In the genomic region with DNA sequence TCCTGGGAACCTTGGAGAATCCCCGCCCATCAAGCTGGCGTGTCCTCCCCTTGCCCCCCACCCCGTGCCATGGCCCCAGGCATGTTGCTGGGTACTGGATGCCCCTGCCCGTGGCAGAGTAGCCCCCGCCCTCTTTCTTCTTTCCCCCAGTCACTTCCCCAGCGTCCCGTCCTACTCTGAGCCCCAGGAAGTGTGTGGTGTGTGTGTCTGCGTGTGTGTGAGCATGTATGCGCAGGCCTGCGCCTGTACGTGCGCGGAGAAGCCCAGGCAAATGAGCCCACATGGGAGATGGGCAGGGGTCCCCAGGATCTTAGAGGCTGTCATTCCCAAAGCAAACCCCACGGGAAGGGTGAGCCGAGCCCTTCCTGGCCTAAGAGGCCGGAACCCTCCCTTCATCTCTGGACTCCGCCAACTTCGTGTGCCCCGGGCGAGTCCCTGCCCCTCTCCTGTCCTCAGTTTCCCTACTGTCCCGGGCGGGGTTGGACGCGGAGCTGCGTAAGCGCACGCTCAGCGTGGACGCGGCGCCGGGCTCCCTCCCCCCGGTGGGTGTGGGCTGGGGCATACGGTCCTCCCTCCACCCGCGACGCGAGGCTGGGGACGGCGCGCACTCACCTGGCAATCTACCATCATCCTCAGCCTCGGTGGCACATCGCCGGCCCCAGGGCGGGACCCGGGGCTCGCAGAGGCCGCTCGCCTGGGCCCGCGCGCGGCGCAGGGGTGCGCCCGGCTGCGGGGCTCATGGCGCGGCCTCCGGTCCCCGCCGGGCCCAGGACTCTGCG, we compare ENCODE assay signal across 8 cellular contexts. TPM values are rescaled to one million over a fixed set of nuclear protein-coding genes. Genes with fewer than 3 reads are reported as not detected.
DNase-seq lines count a peak whose midpoint lies in the region; ATAC-seq and TF ChIP-seq lines count a peak whose summit lies in the region.

No MANE protein-coding gene starts in this region.

- H3K4me1 Mint-ChIP-seq in CD8-positive, alpha-beta T cell (ENCODE audit: low read depth), result peaks cover 43% of the 10 kb centered on the region

- peak overlapping the region; percentile 92 for H3K4me3 Mint-ChIP-seq in CD8-positive, alpha-beta T cell

- peak overlapping the region; percentile 97 for H3K27ac Mint-ChIP-seq in CD8-positive, alpha-beta T cell

- peak overlapping the region; percentile 59 for H3K4me3 ChIP-seq in CD8-positive, alpha-beta T cell (ENCODE audit: low read depth, low read length)
- H3K4me3 ChIP-seq in astrocyte of the spinal cord (ENCODE audit: low read depth, low read length) (peak overlapping the region; percentile 75), iPS-15b (ENCODE audit: low read depth, low read length) (peak overlapping the region; percentile 82), spleen (peak overlapping the region; percentile 37 to 90 (median 63))

- POLR2A ChIA-PET in CD8-positive, alpha-beta T cell (lab: Charles Lee), result interaction anchor here (0.6 to 2.5 kb wide), 6 partner anchors 17 to 228 kb away, joined by 3 to 16 read pairs (median 5); a partner anchor contains a TSS

- TF ChIP-seq CTCF in CD8-positive, alpha-beta T cell (IDR thresholded peaks at IDR 0.05), result no peak
- TF ChIP-seq CTCF in astrocyte of the spinal cord (IDR thresholded peaks at IDR 0.05; ENCODE audit: low read depth, low read length) (no peak), spleen (IDR thresholded peaks at IDR 0.05 in 8 of 11, conservative IDR thresholded peaks at IDR 0.05 in 3 of 11) (no peak)

- H3K36me3 Mint-ChIP-seq in CD8-positive, alpha-beta T cell, result peaks cover 5% of the 10 kb centered on the region

- H3K27me3 ChIP-seq in CD8-positive, alpha-beta T cell (ENCODE audit: insufficient read depth, low read length), result no peaks in the 10 kb centered on the region
- H3K27me3 ChIP-seq in iPS-15b (ENCODE audit: control insufficient read depth, insufficient read depth, low read length) (peaks cover 4% of the 10 kb centered on the region), spleen (replicated peaks in 1 of 7) (no peaks in the 10 kb centered on the region)

- WGBS in spleen, 5 donors, result 1 to 5% (median 3%) methylated on average over 24 to 63 of the region's 63 CpGs

- H3K27me3 Mint-ChIP-seq in CD8-positive, alpha-beta T cell (ENCODE audit: low read depth), result no peaks in the 10 kb centered on the region

- no peaks in the 10 kb centered on the region for H3K9me3 Mint-ChIP-seq in CD8-positive, alpha-beta T cell

- H3K9ac ChIP-seq in iPS-15b (ENCODE audit: low read depth, low read length), result peak overlapping the region; percentile 54

- intact Hi-C loops in CD8-positive, alpha-beta T cell (cut with DNase I, micrococcal nuclease), result loop anchor here (1.0 to 10.0 kb wide), 9 partner anchors 27 to 1016 kb away; a partner anchor contains a TSS
- intact Hi-C loops in spleen (cut with DNase I; ENCODE audit: low total_unique reads), result loop anchor here (5.0 kb wide), 1 partner anchor 106 kb away; no protein-coding TSS in a partner anchor

- H3K36me3 ChIP-seq in CD8-positive, alpha-beta T cell (ENCODE audit: insufficient read depth, low read length), result no peaks in the 10 kb centered on the region
- H3K36me3 ChIP-seq in iPS-15b (ENCODE audit: control insufficient read depth, insufficient read depth, low read length) (no peaks in the 10 kb centered on the region), spleen (peaks cover 0 to 3% (median 0%) of the 10 kb centered on the region in 6 donors)

- in situ Hi-C loops in astrocyte of the spinal cord (cut with HindIII; ENCODE audit: low sequenced_read_pairs), result no loop called here

- H3K27ac ChIP-seq in CD8-positive, alpha-beta T cell (ENCODE audit: low read depth, low read length), result peak overlapping the region; percentile 91
- peak overlapping the region; percentile 29 to 93 (median 84) for H3K27ac ChIP-seq in spleen

- CTCF ChIA-PET in CD8-positive, alpha-beta T cell (lab: Charles Lee), result interaction anchor here (1.1 to 11.3 kb wide), 9 partner anchors 10 to 171 kb away, joined by 3 to 606 read pairs (median 16); a partner anchor contains a TSS

- peak; percentile 44 to 79 (median 60) for DNase-seq in CD8-positive, alpha-beta T cell
- DNase-seq in T follicular helper cell (ENCODE audit: low read depth) (peak; percentile 60), astrocyte of the spinal cord (ENCODE audit: low read depth, low spot score) (peak; percentile 29), spleen (peak; percentile 93), iPS-NIHi11 (ENCODE audit: low spot score) (no peak)

- ATAC-seq in CD8-positive, alpha-beta T cell, result peak; percentile 46
- ATAC-seq in GM19438 (IDR thresholded peaks at IDR 0.05; ENCODE audit: low read depth, unreplicated experiment), result peak; percentile 20
- ATAC-seq in HG03558 (IDR thresholded peaks at IDR 0.05; ENCODE audit: extremely low read depth, unreplicated experiment), result peak; percentile 2

- TF ChIP-seq POLR2A in spleen (IDR thresholded peaks at IDR 0.05), result no peak

- peaks cover 40% of the 10 kb centered on the region for H3K4me1 ChIP-seq in CD8-positive, alpha-beta T cell (ENCODE audit: insufficient read depth, low read length)
- H3K4me1 ChIP-seq in iPS-15b (ENCODE audit: control insufficient read depth, insufficient read depth, low read length), result peaks cover 5% of the 10 kb centered on the region
- H3K4me1 ChIP-seq in spleen, result peaks cover 21 to 61% (median 45%) of the 10 kb centered on the region in 6 donors

- no peaks in the 10 kb centered on the region for H3K9me3 ChIP-seq in CD8-positive, alpha-beta T cell (ENCODE audit: low read length)
- no peaks in the 10 kb centered on the region for H3K9me3 ChIP-seq in iPS-15b (ENCODE audit: control insufficient read depth, insufficient read depth, low read length)
- no peaks in the 10 kb centered on the region for H3K9me3 ChIP-seq in spleen

RNA-seq across cellular contexts. Expression of a gene that starts 15.2 kb away (rescaled TPM):
- total RNA-seq in CD8-positive, alpha-beta T cell, result under 1 TPM; 0.53 to 0.84 TPM
- total RNA-seq in spleen, result 10 to 100 TPM; 16.8 to 52.8 (median 31.2) TPM
- polyA plus RNA-seq in spleen, result 10 to 100 TPM in 2 of 3 donors, 1 to 10 TPM in 1; 9.2 to 14.1 (median 10.7) TPM

RNA-seq across cellular contexts. Expression of a gene that starts 27.5 kb away (rescaled TPM):
- total RNA-seq in CD8-positive, alpha-beta T cell, result 100 to 1,000 TPM; 177 to 186 TPM
- total RNA-seq in spleen, result 10 to 100 TPM; 50.6 to 74.3 (median 60.3) TPM
- 10 to 100 TPM; 21.3 to 40.1 (median 27.2) TPM for polyA plus RNA-seq in spleen

Comparison
In these comparisons a context has a peak if more than half of its experiments do, and no peak if none do; other contexts are left out.
1. RNA of a gene that starts 15.2 kb away (total RNA-seq): 16.8 to 52.8 TPM in spleen; 0.53 to 0.84 TPM in CD8-positive, alpha-beta T cell; every median in the first group is over 4 times any median in the second.
2. Peak in every context shown above with its lines, with median percentiles within 50 percentile points of each other: ATAC-seq and H3K4me3 ChIP-seq.